8 cellular contexts compared by ENCODE assay signal in the genomic region with DNA sequence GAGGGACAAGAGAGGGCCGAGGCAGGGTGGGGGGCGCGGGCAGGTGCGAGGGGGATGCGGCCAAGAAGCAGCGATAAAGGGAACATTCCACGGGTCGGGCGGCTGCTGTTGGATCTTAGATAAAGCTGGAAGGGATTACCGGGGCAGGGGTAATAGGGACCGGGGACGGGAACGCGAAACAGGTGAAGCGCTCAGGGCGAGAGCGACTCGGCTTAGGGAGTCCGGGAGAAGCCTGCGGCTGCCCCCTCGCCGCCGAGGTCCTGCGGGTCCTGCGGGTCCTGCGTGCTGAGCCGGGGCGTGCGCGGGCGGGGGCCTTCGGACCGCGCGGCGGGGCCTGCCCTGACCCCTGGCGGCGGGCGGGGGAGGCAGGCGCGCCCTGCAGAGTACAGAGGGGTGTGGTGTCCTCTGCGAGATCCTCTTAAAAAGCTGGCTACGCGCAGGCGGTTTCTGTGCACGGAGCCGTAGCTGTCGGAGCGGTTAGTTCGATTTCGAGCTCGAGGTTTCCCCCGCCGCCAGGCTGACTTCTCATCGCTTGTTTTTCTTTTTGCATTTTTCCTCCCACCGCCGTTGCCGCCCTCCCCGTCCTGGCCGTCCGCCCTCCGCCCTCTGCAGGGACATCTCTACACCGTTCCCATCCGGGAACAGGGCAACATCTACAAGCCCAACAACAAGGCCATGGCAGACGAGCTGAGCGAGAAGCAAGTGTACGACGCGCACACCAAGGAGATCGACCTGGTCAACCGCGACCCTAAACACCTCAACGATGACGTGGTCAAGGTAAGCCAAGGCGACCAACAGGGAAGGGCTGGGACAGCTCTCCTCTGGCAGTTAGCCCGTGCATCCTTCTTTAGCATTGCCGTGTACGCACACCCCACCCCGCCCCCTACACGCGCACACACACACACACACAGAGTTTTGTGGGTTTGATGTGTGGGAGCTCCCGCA. TPM values are rescaled to one million over a fixed set of nuclear protein-coding genes. Genes with fewer than 3 reads are reported as not detected.
A peak's percentile ranks its signal among the peaks of the same experiment; 100 is the strongest.
DNase-seq lines count a peak whose midpoint lies in the region; ATAC-seq and TF ChIP-seq lines count a peak whose summit lies in the region.

No MANE protein-coding gene starts in this region.

- H2AFZ ChIP-seq in PC-9: peak overlapping the region; percentile 90

- H3K27me3 ChIP-seq in CD4-positive, alpha-beta memory T cell (ENCODE audit: insufficient read depth, low read length): peaks cover 29% of the 10 kb centered on the region
- H3K27me3 ChIP-seq in PC-9 (ENCODE audit: insufficient read depth, low read depth) (no peaks in the 10 kb centered on the region), thymus (ENCODE audit: control insufficient read depth, insufficient read depth) (peaks cover 39% of the 10 kb centered on the region)

- H3F3A ChIP-seq in PC-9 (ENCODE audit: insufficient read depth, low read depth): peaks cover 21% of the 10 kb centered on the region; the same call in 1 of the 2 replicates

- H3K4me3 Mint-ChIP-seq in CD4-positive, alpha-beta memory T cell: peak overlapping the region; percentile 80 to 94 (median 87)
- H3K4me3 Mint-ChIP-seq in nephron progenitor cell: peak overlapping the region; percentile 87

- no peaks in the 10 kb centered on the region for H3K36me3 Mint-ChIP-seq in CD4-positive, alpha-beta memory T cell
- no peaks in the 10 kb centered on the region for H3K36me3 Mint-ChIP-seq in nephron progenitor cell (ENCODE audit: low read depth)

- H3K9me3 Mint-ChIP-seq in CD4-positive, alpha-beta memory T cell: no peaks in the 10 kb centered on the region
- H3K9me3 Mint-ChIP-seq in nephron progenitor cell: no peaks in the 10 kb centered on the region

- peaks cover 54% of the 10 kb centered on the region for H3K79me2 ChIP-seq in PC-9 (ENCODE audit: low read depth)

- no peaks in the 10 kb centered on the region for H3K9me3 ChIP-seq in CD4-positive, alpha-beta memory T cell (ENCODE audit: control insufficient read depth in 1 of 2, low read length in 2 of 2)
- H3K9me3 ChIP-seq in PC-9 (ENCODE audit: insufficient read depth, low read depth): no peaks in the 10 kb centered on the region; the same call in 1 of the 2 replicates
- H3K9me3 ChIP-seq in thymus (ENCODE audit: control insufficient read depth): no peaks in the 10 kb centered on the region

- H3K4me2 ChIP-seq in PC-9: peak overlapping the region; percentile 99

- no peaks in the 10 kb centered on the region for H3K9me2 ChIP-seq in PC-9 (ENCODE audit: insufficient read depth)

- DNase-seq in CD4-positive, alpha-beta memory T cell: peak; percentile 50 to 67 (median 63)
- DNase-seq in GM19240 (ENCODE audit: insufficient read length, low spot score) (peak; percentile 53), PC-9 (peak; percentile 63 to 90), foreskin fibroblast (peak; percentile 91 to 97), nephron progenitor cell (peak; percentile 84)
- DNase-seq in activated effector memory CD4-positive, alpha-beta T cell treated with anti-CD3 and anti-CD28 coated beads, Interleukin-2, amount 50 U/mL, for 16 hours: peak; percentile 84

- intact Hi-C loops in CD4-positive, alpha-beta memory T cell (cut with micrococcal nuclease): loop anchor here (1.0 to 10.0 kb wide), 5 partner anchors 15 to 353 kb away; a partner anchor contains a TSS
- intact Hi-C loops in PC-9 (cut with micrococcal nuclease; ENCODE audit: unreplicated experiment): loop anchor here (1.0 to 5.0 kb wide), 8 partner anchors 83 to 344 kb away; a partner anchor contains a TSS

- peak; percentile 93 for ATAC-seq in HG03354 (IDR thresholded peaks at IDR 0.05; ENCODE audit: poor library complexity, severe bottlenecking, unreplicated experiment)

- H3K4me3 ChIP-seq in CD4-positive, alpha-beta memory T cell (ENCODE audit: low read length in 2 of 2): peak overlapping the region in 1 of 2 donors; percentile 35
- peak overlapping the region; percentile 97 for H3K4me3 ChIP-seq in PC-9
- H3K4me3 ChIP-seq in foreskin fibroblast (ENCODE audit: low read depth in 1 of 2, low read length in 2 of 2): peak overlapping the region; percentile 90 to 94
- H3K4me3 ChIP-seq in thymus (ENCODE audit: low read length): peak overlapping the region; percentile 43

- H3K27ac ChIP-seq in CD4-positive, alpha-beta memory T cell (ENCODE audit: low read depth, low read length): no peak overlapping the region
- H3K27ac ChIP-seq in PC-9 (peak overlapping the region; percentile 92), thymus (ENCODE audit: low read depth) (peak overlapping the region; percentile 64)

- no peaks in the 10 kb centered on the region for H3K36me3 ChIP-seq in CD4-positive, alpha-beta memory T cell (ENCODE audit: insufficient read depth, low read length)
- peaks cover 20% of the 10 kb centered on the region for H3K36me3 ChIP-seq in PC-9 (ENCODE audit: low read depth)
- no peaks in the 10 kb centered on the region for H3K36me3 ChIP-seq in thymus (ENCODE audit: control insufficient read depth, insufficient read depth)

- no peak overlapping the region for H3K27ac Mint-ChIP-seq in CD4-positive, alpha-beta memory T cell
- no peak overlapping the region for H3K27ac Mint-ChIP-seq in nephron progenitor cell

- TSS peak; percentile 41 for BruUV-seq in PC-9 (replicated peaks; lab: Mats Ljungman, UMichigan)

- under 1% methylated on average over 82 of the region's 82 CpGs for WGBS in thymus

- peaks cover 22% of the 10 kb centered on the region for H3K4me1 ChIP-seq in CD4-positive, alpha-beta memory T cell (ENCODE audit: insufficient read depth, low read length)
- H3K4me1 ChIP-seq in PC-9 (replicated peaks; ENCODE audit: insufficient read depth) (peaks cover 64% of the 10 kb centered on the region), thymus (ENCODE audit: control insufficient read depth, insufficient read depth, low read length) (peaks cover 3% of the 10 kb centered on the region)

- peaks cover 53 to 60% of the 10 kb centered on the region in 2 donors for H3K27me3 Mint-ChIP-seq in CD4-positive, alpha-beta memory T cell
- H3K27me3 Mint-ChIP-seq in nephron progenitor cell (ENCODE audit: low read depth, poor library complexity): peaks cover 74% of the 10 kb centered on the region

- CTCF ChIA-PET in CD4-positive, alpha-beta memory T cell (lab: Charles Lee; ENCODE audit: partially characterized antibody): interaction anchor here (0.6 to 4.9 kb wide), 33 partner anchors 9 to 384 kb away, joined by 3 to 67 read pairs (median 6); no protein-coding TSS in a partner anchor
- CTCF ChIA-PET in PC-9 (lab: Charles Lee): interaction anchor here (0.6 to 1.6 kb wide), 7 partner anchors 19 to 349 kb away, joined by 3 to 11 read pairs (median 4); a partner anchor contains a TSS

- TF ChIP-seq CTCF in PC-9 (conservative IDR thresholded peaks at IDR 0.05) (peak; percentile 56), foreskin fibroblast (IDR thresholded peaks at IDR 0.05; ENCODE audit: low read depth, low read length) (peak; percentile 48), nephron progenitor cell (IDR thresholded peaks at IDR 0.05) (peak; percentile 58)

- H3K4me1 Mint-ChIP-seq in CD4-positive, alpha-beta memory T cell: peaks cover 12 to 30% (median 22%) of the 10 kb centered on the region in 4 donors
- peaks cover 20% of the 10 kb centered on the region for H3K4me1 Mint-ChIP-seq in nephron progenitor cell

- H4K20me1 ChIP-seq in PC-9 (ENCODE audit: insufficient read depth): no peaks in the 10 kb centered on the region

- POLR2A ChIA-PET in CD4-positive, alpha-beta memory T cell (lab: Charles Lee; ENCODE audit: partially characterized antibody): interaction anchor here (1.2 to 1.6 kb wide), 3 partner anchors 24 to 316 kb away, joined by 4 to 6 read pairs (median 5); a partner anchor contains a TSS
- POLR2A ChIA-PET in PC-9 (lab: Charles Lee; ENCODE audit: unreplicated experiment): interaction anchor here (0.5 to 1.2 kb wide), 23 partner anchors 15 to 349 kb away, joined by 3 to 34 read pairs (median 4); no protein-coding TSS in a partner anchor

RNA-seq across cellular contexts. Expression of a gene that starts 1.3 kb away (rescaled TPM):
- total RNA-seq in CD4-positive, alpha-beta memory T cell: not detected
- not detected for polyA plus RNA-seq in CD4-positive, alpha-beta memory T cell
- total RNA-seq in PC-9 (2021): 850 and 1,077 TPM in 2 replicates
- 50.6 TPM for polyA plus RNA-seq in thymus

RNA-seq across cellular contexts. Expression of a gene that starts 26.6 kb away (rescaled TPM):
- total RNA-seq in CD4-positive, alpha-beta memory T cell: under 1 TPM in 1 of 2 experiments, not detected in 1; 0.19 TPM
- polyA plus RNA-seq in CD4-positive, alpha-beta memory T cell: not detected
- 260 and 296 TPM in 2 replicates for total RNA-seq in PC-9 (2021)
- polyA plus RNA-seq in thymus: 29.7 TPM

Comparison
In these comparisons a context has a peak if more than half of its experiments do, and no peak if none do; other contexts are left out.
1. RNA of a gene that starts 1.3 kb away (total RNA-seq): 850 to 1,077 TPM in PC-9; not detected in CD4-positive, alpha-beta memory T cell; every median in the first group is over 100 times any median in the second.
2. RNA of a gene that starts 26.6 kb away (total RNA-seq): 260 to 296 TPM in PC-9; 0.19 TPM in CD4-positive, alpha-beta memory T cell; every median in the first group is over 100 times any median in the second.
3. Peak in every context shown above with its lines, with median percentiles within 50 percentile points of each other: DNase-seq and CTCF ChIP-seq.